Comparison of ENCODE assay signal across 33 cellular contexts in the genomic region with DNA sequence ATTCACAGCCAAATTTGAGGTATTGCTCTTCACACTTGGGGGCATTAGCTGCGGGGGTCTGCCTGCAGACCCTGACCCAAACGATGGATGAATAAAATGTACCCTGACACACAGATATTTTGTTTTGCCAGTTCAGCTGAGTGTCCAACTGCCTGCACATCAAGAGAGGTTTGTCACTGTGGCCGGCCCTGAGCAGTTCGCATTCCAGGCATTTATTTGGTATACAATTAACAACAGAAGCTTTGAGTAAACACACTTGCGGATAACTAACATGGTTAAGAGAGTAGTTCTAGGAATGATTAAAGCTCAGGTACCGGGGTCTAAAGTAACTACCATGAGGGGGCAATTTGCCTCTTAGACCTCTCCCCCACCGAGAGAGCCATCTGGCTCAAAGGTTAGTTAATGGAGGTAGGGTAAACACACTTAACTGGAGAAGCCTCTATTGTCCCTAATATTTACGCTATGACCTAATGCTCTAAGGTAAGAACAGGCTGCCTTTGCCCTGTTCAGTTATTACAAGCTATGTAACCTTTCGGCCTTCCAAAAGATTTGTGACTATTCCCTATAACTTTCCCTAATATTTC.
DNase-seq lines count a peak whose midpoint lies in the region; TF ChIP-seq lines count a peak whose summit lies in the region.
"Had no signal": no experiment of that assay in that cellular context is flagged by ENCODE, and none has a peak within 500 bp of the region (broad histone marks: within the 10 kb centered on the region; RNA-seq: fewer than 3 reads in every experiment).

No MANE protein-coding gene starts in this region.

- peaks cover 13% of the 10 kb centered on the region for H3K4me1 Mint-ChIP-seq in endodermal cell

- no peak overlapping the region for H3K9ac ChIP-seq in endodermal cell (ENCODE audit: extremely low read depth, low read length, poor library complexity, severe bottlenecking)

- no peak for TF ChIP-seq POLR2A in transverse colon (IDR thresholded peaks at IDR 0.05)
- no peak for TF ChIP-seq POLR2A in tibial nerve (IDR thresholded peaks at IDR 0.05)

- in situ Hi-C loops in transverse colon (cut with MboI; ENCODE audit: low pct_ligation_motif_present in 1 of 4, low pct_unique_long_range_greater_than_20kb in 1 of 4, low sequenced_read_pairs in 3 of 4) = no loop called here

- DNase-seq in DMS153 treated with DMSO at 0.1 percent for 48 hours (lab: John Stamatoyannopoulos, UW; ENCODE audit: unreplicated experiment) (peak; percentile 65), NCI-H128 (lab: John Stamatoyannopoulos, UW; ENCODE audit: unreplicated experiment) (peak; percentile 46), NCI-H510A (lab: John Stamatoyannopoulos, UW) (peak; percentile 63), endodermal cell (no peak), caudate nucleus (lab: John Stamatoyannopoulos, UW) (no peak), transverse colon (no peak), tibial nerve (ENCODE audit: low spot score in 2 of 2) (no peak)
- no peak for DNase-seq in stimulated activated CD4-positive, alpha-beta T cell treated with anti-CD3 and anti-CD28 coated beads, Interleukin-2, amount 100 ng/mL, for 24 hours
- DNase-seq: activated CD4-positive, alpha-beta T cell treated with anti-CD3 and anti-CD28 coated beads, Interleukin-2, amount 50 U/mL, for 48 hours; activated CD4-positive, CD25-positive, alpha-beta regulatory T cell treated with anti-CD3 and anti-CD28 coated beads, Interleukin-2, amount 50 U/mL, for 72 hours; activated gamma-delta T cell treated with Interleukin-2 at 50 U/mL for 16 hours; activated T-cell treated with anti-CD3 and anti-CD28 coated beads, Interleukin-2, amount 50 U/mL, for 48 hours; CD4-positive, alpha-beta memory T cell; DMS 273 treated with DMSO at 0.1 percent for 48 hours; effector CD4-positive, alpha-beta T cell; HCEC 1CT; hypothalamus; IMR-90; left cardiac atrium; mammary epithelial cell; MV-4-11; NCI-H2081 treated with DMSO at 0.1 percent for 48 hours; NCI-H446 treated with DMSO at 0.1 percent for 48 hours; ovary; PC-3; stimulated activated CD4-positive, alpha-beta T cell treated with anti-CD3 and anti-CD28 coated beads, Interleukin-1b, Interleukin-23, amount 100 ng/mL, for 48 hours; stimulated activated naive CD8-positive, alpha-beta T cell treated with anti-CD3 and anti-CD28 coated beads, Interleukin-15, Interleukin-2, amounts not matched to agents 100 U/mL and 50 U/mL, for 24 hours had no signal

- H3K9me3 ChIP-seq in endodermal cell (ENCODE audit: control insufficient read depth, low read length) (no peaks in the 10 kb centered on the region), transverse colon (no peaks in the 10 kb centered on the region), tibial nerve (peaks cover 0 to 11% (median 0%) of the 10 kb centered on the region in 4 donors)
- H3K9me3 ChIP-seq: ascending aorta, ovary, thoracic aorta had no signal

- no peak overlapping the region for H3K4me3 Mint-ChIP-seq in endodermal cell
- H3K4me3 Mint-ChIP-seq: B cell; CD4-positive, alpha-beta memory T cell; T-helper 2 cell treated with Interferon-gamma antibody and Interleukin-4, amounts not matched to agents 5 μg/mL and 100 μg/mL, for 36 hours had no signal

- peaks cover 2% of the 10 kb centered on the region for H3K4me1 ChIP-seq in endodermal cell (ENCODE audit: control insufficient read depth, insufficient read depth, low read length)
- no peaks in the 10 kb centered on the region for H3K4me1 ChIP-seq in transverse colon
- no peaks in the 10 kb centered on the region for H3K4me1 ChIP-seq in tibial nerve
- H3K4me1 ChIP-seq: ascending aorta, right atrium auricular region had no signal

- TF ChIP-seq CTCF in endodermal cell (conservative IDR thresholded peaks at IDR 0.05) = no peak
- no peak for TF ChIP-seq CTCF in transverse colon (IDR thresholded peaks at IDR 0.05)
- no peak for TF ChIP-seq CTCF in tibial nerve (IDR thresholded peaks at IDR 0.05)

- no peak overlapping the region for H3K4me3 ChIP-seq in endodermal cell (ENCODE audit: low read length)
- H3K4me3 ChIP-seq in transverse colon = no peak overlapping the region
- no peak overlapping the region for H3K4me3 ChIP-seq in tibial nerve
- H3K4me3 ChIP-seq: ascending aorta, ovary, right atrium auricular region, smooth muscle cell, thoracic aorta had no signal

- peaks cover 16% of the 10 kb centered on the region for H3K9me3 Mint-ChIP-seq in endodermal cell
- H3K9me3 Mint-ChIP-seq: T-helper 2 cell treated with Interferon-gamma antibody and Interleukin-4, amounts not matched to agents 5 μg/mL and 100 μg/mL, for 36 hours had no signal

- no peak overlapping the region for H3K27ac ChIP-seq in endodermal cell (ENCODE audit: low read depth, low read length)
- H3K27ac ChIP-seq in caudate nucleus (ENCODE audit: low read depth, low read length) = no peak overlapping the region
- H3K27ac ChIP-seq in transverse colon = no peak overlapping the region
- H3K27ac ChIP-seq in tibial nerve = no peak overlapping the region
- H3K27ac ChIP-seq: ascending aorta, ovary, right atrium auricular region, thoracic aorta had no signal

- no peaks in the 10 kb centered on the region for H3K36me3 ChIP-seq in endodermal cell (ENCODE audit: control insufficient read depth, insufficient read depth, low read length)
- H3K36me3 ChIP-seq in transverse colon = no peaks in the 10 kb centered on the region
- H3K36me3 ChIP-seq in tibial nerve = no peaks in the 10 kb centered on the region
- H3K36me3 ChIP-seq: ascending aorta, ovary, right atrium auricular region, thoracic aorta had no signal

- WGBS in endodermal cell (ENCODE audit: insufficient coverage in 1 of 2, insufficient read length in 1 of 2), 2 experiments = 88 to 89% methylated on average over 6 to 9 of the region's 9 CpGs
- WGBS in transverse colon (ENCODE audit: low coverage in 1 of 2), 2 donors = 51 to 73% methylated on average over 9 of the region's 9 CpGs
- WGBS in tibial nerve, 2 donors = 61 to 69% methylated on average over 9 of the region's 9 CpGs

- intact Hi-C loops in transverse colon (cut with DNase I; ENCODE audit: low total_unique reads) = no loop called here

- peaks cover 10% of the 10 kb centered on the region for H3K27me3 Mint-ChIP-seq in endodermal cell (ENCODE audit: insufficient read depth)

- H3K36me3 Mint-ChIP-seq in endodermal cell (ENCODE audit: low read depth) = peaks cover 6% of the 10 kb centered on the region
- H3K36me3 Mint-ChIP-seq: CD4-positive, alpha-beta memory T cell had no signal

- H3K27ac Mint-ChIP-seq in endodermal cell = peak overlapping the region; percentile 11
- H3K27ac Mint-ChIP-seq: B cell; CD4-positive, alpha-beta memory T cell; T-helper 2 cell treated with Interferon-gamma antibody and Interleukin-4, amounts not matched to agents 5 μg/mL and 100 μg/mL, for 36 hours had no signal

- H3K27me3 ChIP-seq in endodermal cell (ENCODE audit: control insufficient read depth, insufficient read depth, low read length, poor library complexity, severe bottlenecking) = no peaks in the 10 kb centered on the region
- no peaks in the 10 kb centered on the region for H3K27me3 ChIP-seq in transverse colon
- no peaks in the 10 kb centered on the region for H3K27me3 ChIP-seq in tibial nerve
- H3K27me3 ChIP-seq: ascending aorta, ovary, right atrium auricular region had no signal

- TF ChIP-seq EP300 in transverse colon (IDR thresholded peaks at IDR 0.05; ENCODE audit: low read depth) (no peak), tibial nerve (IDR thresholded peaks at IDR 0.05) (no peak)

Comparison
In these comparisons a context has a peak if more than half of its experiments do, and no peak if none do; other contexts are left out.
1. DNase-seq: peak in DMS153 treated with DMSO at 0.1 percent for 48 hours (single experiment), NCI-H128 (single experiment) and NCI-H510A (single experiment); none in endodermal cell (single experiment), caudate nucleus (0 of 61), transverse colon (single experiment), tibial nerve (0 of 2) and stimulated activated CD4-positive, alpha-beta T cell treated with anti-CD3 and anti-CD28 coated beads, Interleukin-2, amount 100 ng/mL, for 24 hours (0 of 2).